ENCODE assay signal across 2 cellular contexts in the genomic region with DNA sequence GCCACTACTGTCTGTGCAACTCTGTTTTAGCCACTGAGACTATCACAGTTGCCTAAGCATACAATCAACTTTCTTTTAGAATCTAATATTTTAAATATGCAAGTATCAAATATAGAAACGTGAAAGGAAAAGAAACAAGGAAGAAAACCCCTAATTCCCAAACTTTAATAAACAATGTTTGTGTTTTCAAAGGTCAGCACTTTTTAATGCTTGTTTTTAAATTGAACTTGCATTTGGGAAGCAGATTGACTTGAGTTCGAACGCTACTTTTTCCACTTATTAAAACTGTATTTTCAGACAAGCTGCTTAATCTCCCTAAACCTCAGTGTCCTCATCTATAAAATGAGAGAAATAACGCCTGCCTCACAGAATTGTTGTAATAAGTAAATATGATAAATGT.
A peak's percentile ranks its signal among the peaks of the same experiment; 100 is the strongest.
TF ChIP-seq lines count a peak whose summit lies in the region.

No MANE protein-coding gene starts in this region.

TF ChIP-seq in HepG2, 621 proteins besides CTCF, POLR2A, EP300 and RAD21 (continued from another document):
- TF ChIP-seq MAFK (conservative IDR thresholded peaks at IDR 0.05 in 1 of 2, IDR thresholded peaks at IDR 0.05 in 1 of 2; ENCODE audit: low read length in 2 of 2), result peak; percentile 33 to 80; a peak in 3 of 4 replicates
- no peak for TF ChIP-seq DMTF1 (CRISPR knock-in tag; IDR thresholded peaks at IDR 0.05)
- TF ChIP-seq FOXJ3 (CRISPR knock-in tag; IDR thresholded peaks at IDR 0.05; ENCODE audit: borderline replicate concordance), result no peak
- TF ChIP-seq ZNF737 (CRISPR knock-in tag; IDR thresholded peaks at IDR 0.05; ENCODE audit: borderline replicate concordance), result no peak
- no peak for TF ChIP-seq RXRA (CRISPR knock-in tag; IDR thresholded peaks at IDR 0.05)
- no peak for TF ChIP-seq WIZ (CRISPR knock-in tag; IDR thresholded peaks at IDR 0.05)
- peak; percentile 63; the same call in 1 of the 2 replicates for TF ChIP-seq MAFF (IDR thresholded peaks at IDR 0.05; ENCODE audit: low read depth, low read length)
TF ChIP-seq in HepG2: peak in this region for 2.

TF ChIP-seq in K562, 482 proteins besides CTCF, POLR2A, EP300 and RAD21 (continued from another document):
- TF ChIP-seq MAFK (IDR thresholded peaks at IDR 0.05; ENCODE audit: low read length), result peak; percentile 20; the same call in 1 of the 2 replicates
- TF ChIP-seq E4F1 (CRISPR knock-in tag; IDR thresholded peaks at IDR 0.05; ENCODE audit: borderline replicate concordance), result no peak
- TF ChIP-seq ESRRB (CRISPR knock-in tag; IDR thresholded peaks at IDR 0.05; ENCODE audit: borderline replicate concordance), result no peak
- TF ChIP-seq JUN (IDR thresholded peaks at IDR 0.05; ENCODE audit: borderline replicate concordance, low read depth, low read length), result no peak
- no peak for TF ChIP-seq JUN (CRISPR knock-in tag; IDR thresholded peaks at IDR 0.05; ENCODE audit: borderline replicate concordance)
- TF ChIP-seq ILK (tag; IDR thresholded peaks at IDR 0.05; ENCODE audit: borderline replicate concordance, low read depth), result no peak
- no peak for TF ChIP-seq ZNF239 (CRISPR knock-in tag; IDR thresholded peaks at IDR 0.05)
- no peak for TF ChIP-seq DEAF1 (CRISPR knock-in tag; IDR thresholded peaks at IDR 0.05)
- no peak for TF ChIP-seq CAMTA2 (CRISPR knock-in tag; conservative IDR thresholded peaks at IDR 0.05)
- TF ChIP-seq C11orf30 (IDR thresholded peaks at IDR 0.05; ENCODE audit: low read depth), result peak; percentile 17; the same call in 1 of the 2 replicates
- TF ChIP-seq REST (CRISPR knock-in tag; IDR thresholded peaks at IDR 0.05; ENCODE audit: low read depth), result no peak
- TF ChIP-seq LARP7 (IDR thresholded peaks at IDR 0.05), result no peak
- peak; percentile 43; the same call in 1 of the 2 replicates for TF ChIP-seq ZNF316 (IDR thresholded peaks at IDR 0.05)
